In genomic region chr7:81655271-81655670, GRCh38 we compare ENCODE assay signal across 8 cellular contexts.
"Had no signal": no experiment of that assay in that cellular context is flagged by ENCODE, and none has a peak within 500 bp of the region (broad histone marks: within the 10 kb centered on the region; RNA-seq: fewer than 3 reads in every experiment).

No MANE protein-coding gene starts in this region.

- H3K4me1 Mint-ChIP-seq: IgD-negative memory B cell had no signal

- H3K36me3 Mint-ChIP-seq: IgD-negative memory B cell had no signal

- H3K27ac Mint-ChIP-seq: GM23338, IgD-negative memory B cell had no signal

- DNase-seq: H9, HCEC 1CT, KBM-7 had no signal

- ATAC-seq: GM23338 had no signal

- H3K4me3 Mint-ChIP-seq: GM23338, H9, IgD-negative memory B cell had no signal

- H3K4me3 ChIP-seq: GM23338 had no signal

- FAIRE-seq: H1, H54, HTR-8/SVneo had no signal

- H3K4me2 ChIP-seq: GM23338 had no signal

- H3K27me3 Mint-ChIP-seq: IgD-negative memory B cell had no signal
